16 cellular contexts compared by ENCODE assay signal in genomic region chr2:121175326-121175725, GRCh38.
DNase-seq lines count a peak whose midpoint lies in the region; ATAC-seq, FAIRE-seq and TF ChIP-seq lines count a peak whose summit lies in the region.
"Had no signal": no experiment of that assay in that cellular context is flagged by ENCODE, and none has a peak within 500 bp of the region (broad histone marks: within the 10 kb centered on the region; RNA-seq: fewer than 3 reads in every experiment).

No MANE protein-coding gene starts in this region.

- H3K27me3 ChIP-seq in breast epithelium (no peaks in the 10 kb centered on the region), bronchial epithelial cell (ENCODE audit: control insufficient read depth, insufficient read depth, low read length) (no peaks in the 10 kb centered on the region), left ventricle myocardium inferior (ENCODE audit: low read depth) (peaks cover 7% of the 10 kb centered on the region)

- DNase-seq in breast epithelium (ENCODE audit: low spot score in 2 of 2) (no peak), MCF 10A (ENCODE audit: unreplicated experiment) (no peak), bronchial epithelial cell (ENCODE audit: low read depth) (no peak), left ventricle myocardium inferior (no peak), NCI-H82 treated with DMSO at 0.1 percent for 48 hours (lab: John Stamatoyannopoulos, UW; ENCODE audit: unreplicated experiment) (no peak)
- no peak for DNase-seq in stimulated activated CD4-positive, alpha-beta T cell treated with anti-CD3 and anti-CD28 coated beads, Interleukin-4, amount 100 ng/mL, for 4 hours
- DNase-seq: Kasumi-1, NCI-H1930, NCI-H2171 treated with DMSO at 0.1 percent for 48 hours, NCI-H510A, NCI-H82 had no signal

- TF ChIP-seq CTCF in breast epithelium (IDR thresholded peaks at IDR 0.05) (no peak), MCF 10A (IDR thresholded peaks at IDR 0.05; ENCODE audit: unreplicated experiment) (no peak), bronchial epithelial cell (IDR thresholded peaks at IDR 0.05; ENCODE audit: insufficient read depth, low read length, severe bottlenecking) (no peak), left ventricle myocardium inferior (IDR thresholded peaks at IDR 0.05; ENCODE audit: borderline replicate concordance) (no peak)

- H3K4me1 ChIP-seq in breast epithelium (no peaks in the 10 kb centered on the region), left ventricle myocardium inferior (peaks cover 9% of the 10 kb centered on the region)

- POLR2A ChIA-PET in MCF 10A (lab: Yijun Ruan, JAX), result interaction anchor here (1.0 to 2.3 kb wide), 3 partner anchors 9 to 20 kb away, joined by 3 to 10 read pairs (median 5); no protein-coding TSS in a partner anchor

- no TSS peak for BruUV-seq in MCF 10A (replicated peaks; lab: Mats Ljungman, UMichigan)

- peak; percentile 47 for FAIRE-seq in bronchial epithelial cell (lab: Jason Lieb, UNC)
- FAIRE-seq: H54 had no signal

- H3K36me3 ChIP-seq in breast epithelium, result no peaks in the 10 kb centered on the region
- no peaks in the 10 kb centered on the region for H3K36me3 ChIP-seq in bronchial epithelial cell (ENCODE audit: control insufficient read depth, insufficient read depth, low read length)
- no peaks in the 10 kb centered on the region for H3K36me3 ChIP-seq in left ventricle myocardium inferior

- no peak overlapping the region for H3K27ac Mint-ChIP-seq in MCF 10A (ENCODE audit: low read depth, unreplicated experiment)

- CTCF ChIA-PET in MCF 10A (lab: Yijun Ruan, JAX), result interaction anchor here (0.7 to 2.0 kb wide), 4 partner anchors 75 to 181 kb away, joined by 3 to 7 read pairs (median 4); no protein-coding TSS in a partner anchor

- intact Hi-C loops in breast epithelium (cut with DNase I; ENCODE audit: low total_unique reads), result no loop called here
- intact Hi-C loops in MCF 10A (cut with micrococcal nuclease), result no loop called here
- intact Hi-C loops in left ventricle myocardium inferior (cut with micrococcal nuclease), result no loop called here

- no peaks in the 10 kb centered on the region for H3K27me3 Mint-ChIP-seq in MCF 10A (ENCODE audit: insufficient read depth, unreplicated experiment)

- H3K27ac ChIP-seq in breast epithelium (peak overlapping the region; percentile 76 to 88), left ventricle myocardium inferior (replicated peaks) (peak overlapping the region; percentile 63), skin epidermis (peak overlapping the region in 16 of 21 experiments; percentile 21 to 82 (median 60))
- H3K27ac ChIP-seq: 22Rv1, C4-2B had no signal

- H3K4me1 Mint-ChIP-seq in MCF 10A (ENCODE audit: insufficient read depth, unreplicated experiment), result peaks cover 23% of the 10 kb centered on the region

- H3K9me3 ChIP-seq in breast epithelium, result peaks cover 0 to 8% of the 10 kb centered on the region in 2 donors
- H3K9me3 ChIP-seq in left ventricle myocardium inferior (replicated peaks), result peaks cover 10% of the 10 kb centered on the region

- H3K36me3 Mint-ChIP-seq in MCF 10A (ENCODE audit: insufficient read depth, unreplicated experiment), result no peaks in the 10 kb centered on the region

- peaks cover 5% of the 10 kb centered on the region for H3K9me3 Mint-ChIP-seq in MCF 10A (ENCODE audit: unreplicated experiment)

- TF ChIP-seq POLR2A in breast epithelium (IDR thresholded peaks at IDR 0.05), result no peak

- no peak for ATAC-seq in HG02610 (IDR thresholded peaks at IDR 0.05; ENCODE audit: unreplicated experiment)

- no peak overlapping the region for H3K4me3 Mint-ChIP-seq in MCF 10A (ENCODE audit: unreplicated experiment)

- H3K4me3 ChIP-seq in breast epithelium (no peak overlapping the region), bronchial epithelial cell (ENCODE audit: low read depth, low read length) (no peak overlapping the region), left ventricle myocardium inferior (no peak overlapping the region), skin epidermis (no peak overlapping the region)
